In genomic region chr14:57493467-57494181, GRCh38 we compare ENCODE assay signal across 11 cellular contexts. TPM values are rescaled to one million over a fixed set of nuclear protein-coding genes. Genes with fewer than 3 reads are reported as not detected.
DNase-seq lines count a peak whose midpoint lies in the region; ATAC-seq and TF ChIP-seq lines count a peak whose summit lies in the region.
"Had no signal": no experiment of that assay in that cellular context is flagged by ENCODE, and none has a peak within 500 bp of the region (broad histone marks: within the 10 kb centered on the region; RNA-seq: fewer than 3 reads in every experiment).

CCDC198 (minus strand) TSS chr14:57493857; CDS start chr14:57493715, 142 bp downstream.

- H3K4me3 Mint-ChIP-seq in natural killer cell = no peak within 1 kb of the TSS
- H3K4me3 Mint-ChIP-seq: natural killer cell treated with Interleukin-12 subunit alpha and Interleukin-12 subunit beta and Interleukin-15 and Interleukin-18, amount 100 ng/mL, for 72 hours had no signal

- H3K36me3 ChIP-seq in breast epithelium = no peaks in the 10 kb centered on the region

- no peaks in the 10 kb centered on the region for H3K27me3 Mint-ChIP-seq in natural killer cell (ENCODE audit: low read depth in 2 of 2)

- ATAC-seq in GM18511 (IDR thresholded peaks at IDR 0.05; ENCODE audit: unreplicated experiment) = peak; percentile 83
- peak; percentile 57 for ATAC-seq in GM21717 (IDR thresholded peaks at IDR 0.05; ENCODE audit: unreplicated experiment)
- ATAC-seq in HG03442 (IDR thresholded peaks at IDR 0.05; ENCODE audit: unreplicated experiment) = peak; percentile 59
- no peak for ATAC-seq in natural killer cell
- ATAC-seq: natural killer cell treated with Interleukin-12 subunit alpha and Interleukin-12 subunit beta and Interleukin-15 and Interleukin-18, amount 100 ng/mL, for 72 hours had no signal

- H3K9me3 ChIP-seq in breast epithelium = no peaks in the 10 kb centered on the region

- H3K4me1 ChIP-seq in breast epithelium = no peaks in the 10 kb centered on the region

- no peaks in the 10 kb centered on the region for H3K4me1 Mint-ChIP-seq in natural killer cell

- peak; percentile 100 for DNase-seq in kidney tubule cell (ENCODE audit: low spot score)
- DNase-seq in natural killer cell = no peak
- no peak for DNase-seq in breast epithelium (ENCODE audit: low spot score in 2 of 2)
- DNase-seq in NCI-H526 treated with DMSO at 0.1 percent for 48 hours (lab: John Stamatoyannopoulos, UW) = no peak
- DNase-seq in DMS153 (lab: John Stamatoyannopoulos, UW) = no peak
- DNase-seq: aorta, NCI-H526 had no signal

- H3K36me3 Mint-ChIP-seq in natural killer cell = no peaks in the 10 kb centered on the region
- H3K36me3 Mint-ChIP-seq: natural killer cell treated with Interleukin-12 subunit alpha and Interleukin-12 subunit beta and Interleukin-15 and Interleukin-18, amount 100 ng/mL, for 72 hours had no signal

- no peaks in the 10 kb centered on the region for H3K27me3 ChIP-seq in breast epithelium

- no peak within 1 kb of the TSS for H3K4me3 ChIP-seq in breast epithelium

- H3K27ac Mint-ChIP-seq in natural killer cell = no peak within 1 kb of the TSS
- H3K27ac Mint-ChIP-seq: natural killer cell treated with Interleukin-12 subunit alpha and Interleukin-12 subunit beta and Interleukin-15 and Interleukin-18, amount 100 ng/mL, for 72 hours had no signal

- no peak within 1 kb of the TSS for H3K27ac ChIP-seq in breast epithelium

- intact Hi-C loops in natural killer cell (cut with micrococcal nuclease) (no loop called here), breast epithelium (cut with DNase I; ENCODE audit: low total_unique reads) (no loop called here)

- TF ChIP-seq CTCF in natural killer cell (IDR thresholded peaks at IDR 0.05) = no peak
- TF ChIP-seq CTCF in breast epithelium (IDR thresholded peaks at IDR 0.05) = no peak

- TF ChIP-seq POLR2A in breast epithelium (IDR thresholded peaks at IDR 0.05) = no peak

- H3K9me3 Mint-ChIP-seq in natural killer cell = no peaks in the 10 kb centered on the region
- H3K9me3 Mint-ChIP-seq: natural killer cell treated with Interleukin-12 subunit alpha and Interleukin-12 subunit beta and Interleukin-15 and Interleukin-18, amount 100 ng/mL, for 72 hours had no signal

RNA-seq across cellular contexts. Expression of gene CCDC198, which starts in this region (rescaled TPM):
- total RNA-seq in natural killer cell (not detected), breast epithelium (not detected)
- total RNA-seq: aorta; natural killer cell treated with Interleukin-12 subunit alpha and Interleukin-12 subunit beta and Interleukin-15 and Interleukin-18, amount 100 ng/mL, for 72 hours had no signal

Comparison
In these comparisons a context has a peak if more than half of its experiments do, and no peak if none do; other contexts are left out.
1. ATAC-seq: peak in GM18511 (single experiment), GM21717 (single experiment) and HG03442 (single experiment); none in natural killer cell (0 of 3).